ENCODE assay signal across 1 cellular context in the genomic region with DNA sequence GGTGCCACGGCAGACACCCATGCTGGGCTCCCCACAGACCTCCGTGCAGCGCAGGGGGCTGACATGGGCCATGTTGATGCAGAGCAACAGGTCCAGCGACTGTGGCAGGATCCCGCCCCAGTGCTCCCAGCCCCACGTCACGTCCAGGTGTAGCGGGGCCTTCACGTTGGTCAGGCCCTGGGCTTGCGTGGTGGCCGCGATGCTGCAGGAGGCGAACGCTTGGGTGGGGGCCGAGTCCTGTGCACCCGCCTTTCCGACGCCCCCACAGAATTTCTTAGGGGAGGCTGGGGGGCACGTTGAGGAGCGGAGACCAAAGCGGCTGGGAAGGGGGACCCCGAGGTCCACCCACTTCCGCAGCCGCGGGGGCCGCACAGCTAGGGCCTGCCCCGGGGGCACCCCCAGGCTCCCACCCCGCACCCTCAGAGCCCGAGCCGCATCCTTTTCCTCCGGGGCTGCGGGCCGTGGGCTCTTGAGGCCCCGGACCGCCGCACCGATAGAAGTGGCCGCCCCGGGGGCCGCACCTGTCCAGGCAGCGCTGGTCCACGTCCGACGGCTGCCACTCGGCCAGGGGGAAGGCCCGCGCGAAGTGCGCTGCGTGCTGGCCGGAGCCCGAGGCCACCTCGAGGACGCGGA.
TF ChIP-seq lines count a peak whose summit lies in the region.

No MANE protein-coding gene starts in this region.

TF ChIP-seq in HEK293, 187 proteins besides CTCF, POLR2A, EP300 and RAD21 (continued from another document and continues in another):
- TF ChIP-seq ZNF660 (tag by site-specific recombination; IDR thresholded peaks at IDR 0.05) = 0 out of 2 replicates have a peak, but pooled peaks have one; percentile 13
- no peak for TF ChIP-seq TCF7L2 (IDR thresholded peaks at IDR 0.05; ENCODE audit: borderline replicate concordance, low read depth, low read length)
- TF ChIP-seq, protein P1, sequence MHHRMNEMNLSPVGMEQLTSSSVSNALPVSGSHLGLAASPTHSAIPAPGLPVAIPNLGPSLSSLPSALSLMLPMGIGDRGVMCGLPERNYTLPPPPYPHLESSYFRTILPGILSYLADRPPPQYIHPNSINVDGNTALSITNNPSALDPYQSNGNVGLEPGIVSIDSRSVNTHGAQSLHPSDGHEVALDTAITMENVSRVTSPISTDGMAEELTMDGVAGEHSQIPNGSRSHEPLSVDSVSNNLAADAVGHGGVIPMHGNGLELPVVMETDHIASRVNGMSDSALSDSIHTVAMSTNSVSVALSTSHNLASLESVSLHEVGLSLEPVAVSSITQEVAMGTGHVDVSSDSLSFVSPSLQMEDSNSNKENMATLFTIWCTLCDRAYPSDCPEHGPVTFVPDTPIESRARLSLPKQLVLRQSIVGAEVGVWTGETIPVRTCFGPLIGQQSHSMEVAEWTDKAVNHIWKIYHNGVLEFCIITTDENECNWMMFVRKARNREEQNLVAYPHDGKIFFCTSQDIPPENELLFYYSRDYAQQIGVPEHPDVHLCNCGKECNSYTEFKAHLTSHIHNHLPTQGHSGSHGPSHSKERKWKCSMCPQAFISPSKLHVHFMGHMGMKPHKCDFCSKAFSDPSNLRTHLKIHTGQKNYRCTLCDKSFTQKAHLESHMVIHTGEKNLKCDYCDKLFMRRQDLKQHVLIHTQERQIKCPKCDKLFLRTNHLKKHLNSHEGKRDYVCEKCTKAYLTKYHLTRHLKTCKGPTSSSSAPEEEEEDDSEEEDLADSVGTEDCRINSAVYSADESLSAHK (tag by site-specific recombination; IDR thresholded peaks at IDR 0.05) = 0 out of 2 replicates have a peak, but pooled peaks have one; percentile 39
- TF ChIP-seq, protein P2, sequence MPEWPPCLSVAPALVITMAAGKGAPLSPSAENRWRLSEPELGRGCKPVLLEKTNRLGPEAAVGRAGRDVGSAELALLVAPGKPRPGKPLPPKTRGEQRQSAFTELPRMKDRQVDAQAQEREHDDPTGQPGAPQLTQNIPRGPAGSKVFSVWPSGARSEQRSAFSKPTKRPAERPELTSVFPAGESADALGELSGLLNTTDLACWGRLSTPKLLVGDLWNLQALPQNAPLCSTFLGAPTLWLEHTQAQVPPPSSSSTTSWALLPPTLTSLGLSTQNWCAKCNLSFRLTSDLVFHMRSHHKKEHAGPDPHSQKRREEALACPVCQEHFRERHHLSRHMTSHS (tag by site-specific recombination; IDR thresholded peaks at IDR 0.05) = no peak
- no peak for TF ChIP-seq HOXD13 (CRISPR knock-in tag; IDR thresholded peaks at IDR 0.05; ENCODE audit: borderline replicate concordance)
- TF ChIP-seq, protein P3, sequence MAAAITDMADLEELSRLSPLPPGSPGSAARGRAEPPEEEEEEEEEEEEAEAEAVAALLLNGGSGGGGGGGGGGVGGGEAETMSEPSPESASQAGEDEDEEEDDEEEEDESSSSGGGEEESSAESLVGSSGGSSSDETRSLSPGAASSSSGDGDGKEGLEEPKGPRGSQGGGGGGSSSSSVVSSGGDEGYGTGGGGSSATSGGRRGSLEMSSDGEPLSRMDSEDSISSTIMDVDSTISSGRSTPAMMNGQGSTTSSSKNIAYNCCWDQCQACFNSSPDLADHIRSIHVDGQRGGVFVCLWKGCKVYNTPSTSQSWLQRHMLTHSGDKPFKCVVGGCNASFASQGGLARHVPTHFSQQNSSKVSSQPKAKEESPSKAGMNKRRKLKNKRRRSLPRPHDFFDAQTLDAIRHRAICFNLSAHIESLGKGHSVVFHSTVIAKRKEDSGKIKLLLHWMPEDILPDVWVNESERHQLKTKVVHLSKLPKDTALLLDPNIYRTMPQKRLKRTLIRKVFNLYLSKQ (tag by site-specific recombination; IDR thresholded peaks at IDR 0.05; ENCODE audit: borderline replicate concordance) = no peak
- no peak for TF ChIP-seq ZNF37A (tag by site-specific recombination; IDR thresholded peaks at IDR 0.05)
- no peak for TF ChIP-seq SP7 (tag by site-specific recombination; IDR thresholded peaks at IDR 0.05)
- TF ChIP-seq, protein P4, sequence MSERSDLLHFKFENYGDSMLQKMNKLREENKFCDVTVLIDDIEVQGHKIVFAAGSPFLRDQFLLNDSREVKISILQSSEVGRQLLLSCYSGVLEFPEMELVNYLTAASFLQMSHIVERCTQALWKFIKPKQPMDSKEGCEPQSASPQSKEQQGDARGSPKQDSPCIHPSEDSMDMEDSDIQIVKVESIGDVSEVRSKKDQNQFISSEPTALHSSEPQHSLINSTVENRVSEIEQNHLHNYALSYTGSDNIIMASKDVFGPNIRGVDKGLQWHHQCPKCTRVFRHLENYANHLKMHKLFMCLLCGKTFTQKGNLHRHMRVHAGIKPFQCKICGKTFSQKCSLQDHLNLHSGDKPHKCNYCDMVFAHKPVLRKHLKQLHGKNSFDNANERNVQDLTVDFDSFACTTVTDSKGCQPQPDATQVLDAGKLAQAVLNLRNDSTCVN (tag by site-specific recombination; optimal IDR thresholded peaks at IDR 0.05) = no peak
- TF ChIP-seq ZXDB (tag by site-specific recombination; IDR thresholded peaks at IDR 0.05) = no peak
- TF ChIP-seq ZNF596 (tag by site-specific recombination; IDR thresholded peaks at IDR 0.05) = no peak
- TF ChIP-seq ZFP41 (tag by site-specific recombination; IDR thresholded peaks at IDR 0.05; ENCODE audit: borderline replicate concordance) = no peak
- TF ChIP-seq ZNF416 (tag by site-specific recombination; IDR thresholded peaks at IDR 0.05) = no peak
- peak; percentile 98 for TF ChIP-seq SCRT2 (tag by site-specific recombination; IDR thresholded peaks at IDR 0.05)
- TF ChIP-seq ZNF223 (tag by site-specific recombination; IDR thresholded peaks at IDR 0.05) = no peak
- TF ChIP-seq, protein P5, sequence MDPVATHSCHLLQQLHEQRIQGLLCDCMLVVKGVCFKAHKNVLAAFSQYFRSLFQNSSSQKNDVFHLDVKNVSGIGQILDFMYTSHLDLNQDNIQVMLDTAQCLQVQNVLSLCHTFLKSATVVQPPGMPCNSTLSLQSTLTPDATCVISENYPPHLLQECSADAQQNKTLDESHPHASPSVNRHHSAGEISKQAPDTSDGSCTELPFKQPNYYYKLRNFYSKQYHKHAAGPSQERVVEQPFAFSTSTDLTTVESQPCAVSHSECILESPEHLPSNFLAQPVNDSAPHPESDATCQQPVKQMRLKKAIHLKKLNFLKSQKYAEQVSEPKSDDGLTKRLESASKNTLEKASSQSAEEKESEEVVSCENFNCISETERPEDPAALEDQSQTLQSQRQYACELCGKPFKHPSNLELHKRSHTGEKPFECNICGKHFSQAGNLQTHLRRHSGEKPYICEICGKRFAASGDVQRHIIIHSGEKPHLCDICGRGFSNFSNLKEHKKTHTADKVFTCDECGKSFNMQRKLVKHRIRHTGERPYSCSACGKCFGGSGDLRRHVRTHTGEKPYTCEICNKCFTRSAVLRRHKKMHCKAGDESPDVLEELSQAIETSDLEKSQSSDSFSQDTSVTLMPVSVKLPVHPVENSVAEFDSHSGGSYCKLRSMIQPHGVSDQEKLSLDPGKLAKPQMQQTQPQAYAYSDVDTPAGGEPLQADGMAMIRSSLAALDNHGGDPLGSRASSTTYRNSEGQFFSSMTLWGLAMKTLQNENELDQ (tag by site-specific recombination; IDR thresholded peaks at IDR 0.05; ENCODE audit: low read depth) = no peak
- no peak for TF ChIP-seq OVOL3 (tag by site-specific recombination; IDR thresholded peaks at IDR 0.05)
- TF ChIP-seq ZNF548 (tag by site-specific recombination; IDR thresholded peaks at IDR 0.05) = no peak
- TF ChIP-seq, protein P6, sequence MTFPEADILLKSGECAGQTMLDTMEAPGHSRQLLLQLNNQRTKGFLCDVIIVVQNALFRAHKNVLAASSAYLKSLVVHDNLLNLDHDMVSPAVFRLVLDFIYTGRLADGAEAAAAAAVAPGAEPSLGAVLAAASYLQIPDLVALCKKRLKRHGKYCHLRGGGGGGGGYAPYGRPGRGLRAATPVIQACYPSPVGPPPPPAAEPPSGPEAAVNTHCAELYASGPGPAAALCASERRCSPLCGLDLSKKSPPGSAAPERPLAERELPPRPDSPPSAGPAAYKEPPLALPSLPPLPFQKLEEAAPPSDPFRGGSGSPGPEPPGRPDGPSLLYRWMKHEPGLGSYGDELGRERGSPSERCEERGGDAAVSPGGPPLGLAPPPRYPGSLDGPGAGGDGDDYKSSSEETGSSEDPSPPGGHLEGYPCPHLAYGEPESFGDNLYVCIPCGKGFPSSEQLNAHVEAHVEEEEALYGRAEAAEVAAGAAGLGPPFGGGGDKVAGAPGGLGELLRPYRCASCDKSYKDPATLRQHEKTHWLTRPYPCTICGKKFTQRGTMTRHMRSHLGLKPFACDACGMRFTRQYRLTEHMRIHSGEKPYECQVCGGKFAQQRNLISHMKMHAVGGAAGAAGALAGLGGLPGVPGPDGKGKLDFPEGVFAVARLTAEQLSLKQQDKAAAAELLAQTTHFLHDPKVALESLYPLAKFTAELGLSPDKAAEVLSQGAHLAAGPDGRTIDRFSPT (tag by site-specific recombination; IDR thresholded peaks at IDR 0.05) = no peak
- no peak for TF ChIP-seq OSR2 (tag by site-specific recombination; IDR thresholded peaks at IDR 0.05)
- TF ChIP-seq, protein P7, sequence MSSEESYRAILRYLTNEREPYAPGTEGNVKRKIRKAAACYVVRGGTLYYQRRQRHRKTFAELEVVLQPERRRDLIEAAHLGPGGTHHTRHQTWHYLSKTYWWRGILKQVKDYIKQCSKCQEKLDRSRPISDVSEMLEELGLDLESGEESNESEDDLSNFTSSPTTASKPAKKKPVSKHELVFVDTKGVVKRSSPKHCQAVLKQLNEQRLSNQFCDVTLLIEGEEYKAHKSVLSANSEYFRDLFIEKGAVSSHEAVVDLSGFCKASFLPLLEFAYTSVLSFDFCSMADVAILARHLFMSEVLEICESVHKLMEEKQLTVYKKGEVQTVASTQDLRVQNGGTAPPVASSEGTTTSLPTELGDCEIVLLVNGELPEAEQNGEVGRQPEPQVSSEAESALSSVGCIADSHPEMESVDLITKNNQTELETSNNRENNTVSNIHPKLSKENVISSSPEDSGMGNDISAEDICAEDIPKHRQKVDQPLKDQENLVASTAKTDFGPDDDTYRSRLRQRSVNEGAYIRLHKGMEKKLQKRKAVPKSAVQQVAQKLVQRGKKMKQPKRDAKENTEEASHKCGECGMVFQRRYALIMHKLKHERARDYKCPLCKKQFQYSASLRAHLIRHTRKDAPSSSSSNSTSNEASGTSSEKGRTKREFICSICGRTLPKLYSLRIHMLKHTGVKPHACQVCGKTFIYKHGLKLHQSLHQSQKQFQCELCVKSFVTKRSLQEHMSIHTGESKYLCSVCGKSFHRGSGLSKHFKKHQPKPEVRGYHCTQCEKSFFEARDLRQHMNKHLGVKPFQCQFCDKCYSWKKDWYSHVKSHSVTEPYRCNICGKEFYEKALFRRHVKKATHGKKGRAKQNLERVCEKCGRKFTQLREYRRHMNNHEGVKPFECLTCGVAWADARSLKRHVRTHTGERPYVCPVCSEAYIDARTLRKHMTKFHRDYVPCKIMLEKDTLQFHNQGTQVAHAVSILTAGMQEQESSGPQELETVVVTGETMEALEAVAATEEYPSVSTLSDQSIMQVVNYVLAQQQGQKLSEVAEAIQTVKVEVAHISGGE (tag by site-specific recombination; conservative IDR thresholded peaks at IDR 0.05; ENCODE audit: low read depth) = no peak
- no peak for TF ChIP-seq EGR2 (tag by site-specific recombination; IDR thresholded peaks at IDR 0.05; ENCODE audit: low read depth)
- no peak for TF ChIP-seq ZNF426 (tag by site-specific recombination; IDR thresholded peaks at IDR 0.05)
- TF ChIP-seq ZNF501 (tag by site-specific recombination; IDR thresholded peaks at IDR 0.05) = no peak
- TF ChIP-seq ZFP3 (tag by site-specific recombination; IDR thresholded peaks at IDR 0.05; ENCODE audit: low read depth) = no peak
- no peak for TF ChIP-seq ZNF521 (tag by site-specific recombination; IDR thresholded peaks at IDR 0.05)
- TF ChIP-seq, protein P8, sequence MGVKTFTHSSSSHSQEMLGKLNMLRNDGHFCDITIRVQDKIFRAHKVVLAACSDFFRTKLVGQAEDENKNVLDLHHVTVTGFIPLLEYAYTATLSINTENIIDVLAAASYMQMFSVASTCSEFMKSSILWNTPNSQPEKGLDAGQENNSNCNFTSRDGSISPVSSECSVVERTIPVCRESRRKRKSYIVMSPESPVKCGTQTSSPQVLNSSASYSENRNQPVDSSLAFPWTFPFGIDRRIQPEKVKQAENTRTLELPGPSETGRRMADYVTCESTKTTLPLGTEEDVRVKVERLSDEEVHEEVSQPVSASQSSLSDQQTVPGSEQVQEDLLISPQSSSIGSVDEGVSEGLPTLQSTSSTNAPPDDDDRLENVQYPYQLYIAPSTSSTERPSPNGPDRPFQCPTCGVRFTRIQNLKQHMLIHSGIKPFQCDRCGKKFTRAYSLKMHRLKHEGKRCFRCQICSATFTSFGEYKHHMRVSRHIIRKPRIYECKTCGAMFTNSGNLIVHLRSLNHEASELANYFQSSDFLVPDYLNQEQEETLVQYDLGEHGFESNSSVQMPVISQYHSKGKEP (tag by site-specific recombination; IDR thresholded peaks at IDR 0.05) = no peak
- TF ChIP-seq ZNF843 (tag by site-specific recombination; IDR thresholded peaks at IDR 0.05) = no peak
- no peak for TF ChIP-seq MZF1 (tag by site-specific recombination; IDR thresholded peaks at IDR 0.05; ENCODE audit: borderline replicate concordance)
- TF ChIP-seq, protein P9, sequence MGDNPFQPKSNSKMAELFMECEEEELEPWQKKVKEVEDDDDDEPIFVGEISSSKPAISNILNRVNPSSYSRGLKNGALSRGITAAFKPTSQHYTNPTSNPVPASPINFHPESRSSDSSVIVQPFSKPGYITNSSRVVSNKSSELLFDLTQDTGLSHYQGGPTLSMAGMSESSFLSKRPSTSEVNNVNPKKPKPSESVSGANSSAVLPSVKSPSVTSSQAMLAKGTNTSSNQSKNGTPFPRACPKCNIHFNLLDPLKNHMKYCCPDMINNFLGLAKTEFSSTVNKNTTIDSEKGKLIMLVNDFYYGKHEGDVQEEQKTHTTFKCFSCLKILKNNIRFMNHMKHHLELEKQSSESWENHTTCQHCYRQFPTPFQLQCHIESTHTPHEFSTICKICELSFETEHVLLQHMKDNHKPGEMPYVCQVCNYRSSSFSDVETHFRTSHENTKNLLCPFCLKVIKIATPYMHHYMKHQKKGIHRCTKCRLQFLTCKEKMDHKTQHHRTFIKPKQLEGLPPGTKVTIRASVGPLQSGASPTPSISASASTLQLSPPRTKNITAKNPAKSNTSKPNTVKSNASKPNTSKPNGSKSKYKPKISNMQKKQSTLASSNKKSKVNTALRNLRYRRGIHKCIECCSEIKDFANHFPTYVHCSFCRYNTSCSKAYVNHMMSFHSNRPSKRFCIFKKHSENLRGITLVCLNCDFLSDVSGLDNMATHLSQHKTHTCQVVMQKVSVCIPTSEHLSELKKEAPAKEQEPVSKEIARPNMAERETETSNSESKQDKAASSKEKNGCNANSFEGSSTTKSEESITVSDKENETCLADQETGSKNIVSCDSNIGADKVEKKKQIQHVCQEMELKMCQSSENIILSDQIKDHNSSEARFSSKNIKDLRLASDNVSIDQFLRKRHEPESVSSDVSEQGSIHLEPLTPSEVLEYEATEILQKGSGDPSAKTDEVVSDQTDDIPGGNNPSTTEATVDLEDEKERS (tag by site-specific recombination; IDR thresholded peaks at IDR 0.05) = no peak
- TF ChIP-seq, protein P10, sequence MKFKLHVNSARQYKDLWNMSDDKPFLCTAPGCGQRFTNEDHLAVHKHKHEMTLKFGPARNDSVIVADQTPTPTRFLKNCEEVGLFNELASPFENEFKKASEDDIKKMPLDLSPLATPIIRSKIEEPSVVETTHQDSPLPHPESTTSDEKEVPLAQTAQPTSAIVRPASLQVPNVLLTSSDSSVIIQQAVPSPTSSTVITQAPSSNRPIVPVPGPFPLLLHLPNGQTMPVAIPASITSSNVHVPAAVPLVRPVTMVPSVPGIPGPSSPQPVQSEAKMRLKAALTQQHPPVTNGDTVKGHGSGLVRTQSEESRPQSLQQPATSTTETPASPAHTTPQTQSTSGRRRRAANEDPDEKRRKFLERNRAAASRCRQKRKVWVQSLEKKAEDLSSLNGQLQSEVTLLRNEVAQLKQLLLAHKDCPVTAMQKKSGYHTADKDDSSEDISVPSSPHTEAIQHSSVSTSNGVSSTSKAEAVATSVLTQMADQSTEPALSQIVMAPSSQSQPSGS (tag by site-specific recombination; IDR thresholded peaks at IDR 0.05; ENCODE audit: low read depth) = no peak
- TF ChIP-seq ZNF561 (tag by site-specific recombination; IDR thresholded peaks at IDR 0.05; ENCODE audit: borderline replicate concordance) = peak; percentile 57; the same call in 1 of the 2 replicates
